Comparison of ENCODE assay signal across 23 cellular contexts in the genomic region with DNA sequence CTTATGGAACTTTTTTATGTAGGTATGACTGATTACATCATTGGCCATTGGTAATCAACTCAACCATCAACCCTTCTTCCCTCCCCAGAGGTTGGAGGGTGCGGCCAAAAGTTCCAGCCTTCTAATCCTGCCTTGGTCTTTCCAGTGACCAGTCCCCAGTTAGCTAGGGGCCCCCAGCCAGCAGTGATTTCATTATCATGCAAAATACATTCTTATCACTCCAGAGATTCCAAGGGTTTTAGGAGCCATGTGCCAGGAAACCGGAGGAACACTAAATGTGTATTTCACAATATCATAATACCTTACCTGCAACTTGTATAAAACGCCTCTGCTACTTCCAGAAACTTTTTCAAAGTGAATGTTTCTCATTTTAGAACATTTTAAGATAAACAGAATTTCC.
DNase-seq lines count a peak whose midpoint lies in the region; ATAC-seq, FAIRE-seq and TF ChIP-seq lines count a peak whose summit lies in the region.
"Had no signal": no experiment of that assay in that cellular context is flagged by ENCODE, and none has a peak within 500 bp of the region (broad histone marks: within the 10 kb centered on the region; RNA-seq: fewer than 3 reads in every experiment).

No MANE protein-coding gene starts in this region.

- no peak for DNase-seq in IMR-90
- DNase-seq in H1 (ENCODE audit: low read depth in 1 of 2, low spot score in 2 of 2) = no peak
- peak; percentile 24 for DNase-seq in neural progenitor cell (ENCODE audit: low spot score)
- no peak for DNase-seq in activated T-cell treated with anti-CD3 and anti-CD28 coated beads for 4 hours
- DNase-seq in natural killer cell treated with Interleukin-12 subunit alpha and Interleukin-12 subunit beta and Interleukin-15 and Interleukin-18, amount 100 ng/mL, for 72 hours (ENCODE audit: low spot score) = no peak
- no peak for DNase-seq in activated CD8-positive, alpha-beta T cell treated with anti-CD3 and anti-CD28 coated beads, Interleukin-2, amount 10 ng/mL, durations not matched to agents 7 days and 5 days
- DNase-seq in iPS-NIHi7 (ENCODE audit: extremely low spot score) = no peak
- DNase-seq: CD4-positive, alpha-beta T cell; COR-L47; DMS 273 treated with DMSO at 0.1 percent for 48 hours; DMS79 treated with DMSO at 0.1 percent for 48 hours; KBM-7; MM.1S; NCI-H1048; NCI-H1436 treated with DMSO at 0.1 percent for 48 hours; NCI-H2029; NCI-H226; NCI-H82; SJCRH30 had no signal

- H3K4me3 Mint-ChIP-seq in neural progenitor cell = no peak overlapping the region
- H3K4me3 Mint-ChIP-seq in natural killer cell treated with Interleukin-12 subunit alpha and Interleukin-12 subunit beta and Interleukin-15 and Interleukin-18, amount 100 ng/mL, for 72 hours = no peak overlapping the region
- H3K4me3 Mint-ChIP-seq in activated CD8-positive, alpha-beta T cell treated with anti-CD3 and anti-CD28 coated beads, Interleukin-2, amount 10 ng/mL, durations not matched to agents 7 days and 5 days = no peak overlapping the region
- H3K4me3 Mint-ChIP-seq: CD4-positive, alpha-beta T cell had no signal

- no peaks in the 10 kb centered on the region for H3K9me1 ChIP-seq in IMR-90 (ENCODE audit: insufficient read depth, low read length)

- H3K79me2 ChIP-seq in H1 (ENCODE audit: control insufficient read depth in 1 of 2, insufficient read depth in 2 of 2, low read length in 2 of 2) (no peaks in the 10 kb centered on the region), neural progenitor cell (ENCODE audit: low read depth) (no peaks in the 10 kb centered on the region)

- TF ChIP-seq RAD21 in IMR-90 (IDR thresholded peaks at IDR 0.05; ENCODE audit: low read length) = no peak
- TF ChIP-seq RAD21 in H1 (IDR thresholded peaks at IDR 0.05 in 1 of 2, conservative IDR thresholded peaks at IDR 0.05 in 1 of 2; ENCODE audit: low read depth in 2 of 2, low read length in 2 of 2) = no peak

- H2AK5ac ChIP-seq in IMR-90 (ENCODE audit: low read depth, low read length) (no peak overlapping the region), H1 (ENCODE audit: low read depth, low read length) (no peak overlapping the region)

- H3F3A ChIP-seq in neural progenitor cell (ENCODE audit: low read depth) = no peaks in the 10 kb centered on the region

- H3K27me3 Mint-ChIP-seq in neural progenitor cell (ENCODE audit: insufficient read depth, low read depth) = peaks cover 7% of the 10 kb centered on the region
- peaks cover 4 to 5% of the 10 kb centered on the region in 2 donors for H3K27me3 Mint-ChIP-seq in natural killer cell treated with Interleukin-12 subunit alpha and Interleukin-12 subunit beta and Interleukin-15 and Interleukin-18, amount 100 ng/mL, for 72 hours
- peaks cover 5% of the 10 kb centered on the region for H3K27me3 Mint-ChIP-seq in activated CD8-positive, alpha-beta T cell treated with anti-CD3 and anti-CD28 coated beads, Interleukin-2, amount 10 ng/mL, durations not matched to agents 7 days and 5 days (ENCODE audit: low read depth)

- H3K4me1 Mint-ChIP-seq in neural progenitor cell = peaks cover 5% of the 10 kb centered on the region
- no peaks in the 10 kb centered on the region for H3K4me1 Mint-ChIP-seq in natural killer cell treated with Interleukin-12 subunit alpha and Interleukin-12 subunit beta and Interleukin-15 and Interleukin-18, amount 100 ng/mL, for 72 hours (ENCODE audit: low read depth in 2 of 2)
- H3K4me1 Mint-ChIP-seq in activated CD8-positive, alpha-beta T cell treated with anti-CD3 and anti-CD28 coated beads, Interleukin-2, amount 10 ng/mL, durations not matched to agents 7 days and 5 days (ENCODE audit: low read depth) = no peaks in the 10 kb centered on the region

- H3K27me3 ChIP-seq in IMR-90 (ENCODE audit: control insufficient read depth, insufficient read depth, low read length) = peaks cover 5% of the 10 kb centered on the region
- H3K27me3 ChIP-seq in H1 (replicated peaks in 1 of 4; ENCODE audit: control insufficient read depth in 3 of 4, extremely low read depth in 1 of 4, insufficient read depth in 3 of 4, low read length in 3 of 4) = no peaks in the 10 kb centered on the region
- H3K27me3 ChIP-seq in neural progenitor cell = no peaks in the 10 kb centered on the region
- H3K27me3 ChIP-seq: BLaER1, SJCRH30 had no signal

- H4K5ac ChIP-seq in IMR-90 (ENCODE audit: low read depth, low read length) (no peak overlapping the region), H1 (ENCODE audit: insufficient read length, low read depth, low read length) (no peak overlapping the region)

- in situ Hi-C loops in IMR-90 (cut with MboI; ENCODE audit: low sequenced_read_pairs) = no loop called here

- CTCF ChIA-PET in IMR-90 (lab: Yijun Ruan, JAX) (no interaction called here), H1 (lab: Charles Lee; ENCODE audit: partially characterized antibody) (no interaction called here)
- CTCF ChIA-PET in activated CD8-positive, alpha-beta T cell treated with anti-CD3 and anti-CD28 coated beads, Interleukin-2, amount 10 ng/mL, durations not matched to agents 7 days and 5 days (lab: Charles Lee) = no interaction called here

- no peak for ATAC-seq in IMR-90 (ENCODE audit: low read depth)
- ATAC-seq in natural killer cell treated with Interleukin-12 subunit alpha and Interleukin-12 subunit beta and Interleukin-15 and Interleukin-18, amount 100 ng/mL, for 72 hours = no peak
- ATAC-seq in activated CD8-positive, alpha-beta T cell treated with anti-CD3 and anti-CD28 coated beads, Interleukin-2, amount 10 ng/mL, durations not matched to agents 7 days and 5 days = no peak

- FAIRE-seq in H1 (lab: Jason Lieb, UNC) = no peak
- FAIRE-seq: GM12892, GM18507, RCC 7860 had no signal

- H4K8ac ChIP-seq in IMR-90 (ENCODE audit: low read depth in 2 of 2, low read length in 2 of 2) (no peak overlapping the region), H1 (ENCODE audit: extremely low read depth, insufficient read depth, low read length) (no peak overlapping the region)

- H2BK15ac ChIP-seq in IMR-90 (ENCODE audit: low read depth, low read length) (no peak overlapping the region), H1 (ENCODE audit: low read length) (no peak overlapping the region)

- POLR2A ChIA-PET in IMR-90 (lab: Charles Lee; ENCODE audit: unreplicated experiment) (no interaction called here), H1 (lab: Charles Lee; ENCODE audit: partially characterized antibody) (interaction anchor here (1.2 kb wide), 1 partner anchor 29 kb away, joined by 4 read pairs; no protein-coding TSS in a partner anchor)
- POLR2A ChIA-PET in activated CD8-positive, alpha-beta T cell treated with anti-CD3 and anti-CD28 coated beads, Interleukin-2, amount 10 ng/mL, durations not matched to agents 7 days and 5 days (lab: Charles Lee) = no interaction called here

- no peak overlapping the region for H3K56ac ChIP-seq in IMR-90 (ENCODE audit: extremely low read depth, insufficient read depth, low read length)
- H3K56ac ChIP-seq in H1 (replicated peaks; ENCODE audit: insufficient read length, low read depth, low read length) = no peak overlapping the region

- no peak for TF ChIP-seq EP300 in H1 (IDR thresholded peaks at IDR 0.05; ENCODE audit: borderline replicate concordance in 1 of 2, low read depth in 2 of 2, low read length in 2 of 2)

- H3K27ac ChIP-seq in IMR-90 (ENCODE audit: insufficient read depth, low read length) (no peak overlapping the region), H1 (ENCODE audit: low read depth, low read length) (no peak overlapping the region), neural progenitor cell (no peak overlapping the region)
- H3K27ac ChIP-seq: BLaER1, SJCRH30 had no signal

- BruUV-seq in IMR-90 (replicated peaks; lab: Mats Ljungman, UMichigan) = no TSS peak

- H3K4me3 ChIP-seq in IMR-90 (ENCODE audit: insufficient read depth, low read depth, low read length) (no peak overlapping the region), H1 (ENCODE audit: extremely low read depth in 1 of 4, insufficient read depth in 2 of 4, low read depth in 3 of 4, low read length in 4 of 4) (no peak overlapping the region), neural progenitor cell (no peak overlapping the region)
- H3K4me3 ChIP-seq: BLaER1, SJCRH30 had no signal

- no peak overlapping the region for H2AFZ ChIP-seq in IMR-90 (replicated peaks; ENCODE audit: low read length, poor library complexity)
- H2AFZ ChIP-seq in H1 (ENCODE audit: low read length) = no peak overlapping the region
- H2AFZ ChIP-seq in neural progenitor cell (replicated peaks) = no peak overlapping the region

- no peaks in the 10 kb centered on the region for H3K79me1 ChIP-seq in IMR-90 (ENCODE audit: low read depth in 1 of 2, low read length in 2 of 2)
- no peaks in the 10 kb centered on the region for H3K79me1 ChIP-seq in H1 (ENCODE audit: low read depth, low read length)

- H2BK120ac ChIP-seq in IMR-90 (ENCODE audit: low read depth, low read length) (no peak overlapping the region), H1 (replicated peaks; ENCODE audit: low read depth, low read length) (no peak overlapping the region)

- peaks cover 4% of the 10 kb centered on the region for H3K36me3 Mint-ChIP-seq in neural progenitor cell
- H3K36me3 Mint-ChIP-seq in natural killer cell treated with Interleukin-12 subunit alpha and Interleukin-12 subunit beta and Interleukin-15 and Interleukin-18, amount 100 ng/mL, for 72 hours = no peaks in the 10 kb centered on the region
- no peaks in the 10 kb centered on the region for H3K36me3 Mint-ChIP-seq in activated CD8-positive, alpha-beta T cell treated with anti-CD3 and anti-CD28 coated beads, Interleukin-2, amount 10 ng/mL, durations not matched to agents 7 days and 5 days (ENCODE audit: low read depth)

- no peaks in the 10 kb centered on the region for H3K4me1 ChIP-seq in IMR-90 (ENCODE audit: control insufficient read depth, insufficient read depth, low read length)
- H3K4me1 ChIP-seq in H1 (replicated peaks in 1 of 4; ENCODE audit: control insufficient read depth in 3 of 4, insufficient read depth in 4 of 4, low read length in 3 of 4) = peaks cover 0 to 7% (median 4%) of the 10 kb centered on the region in 4 experiments; a peak in 4 of 7 replicates
- H3K4me1 ChIP-seq in neural progenitor cell = peaks cover 4% of the 10 kb centered on the region
- H3K4me1 ChIP-seq: SJCRH30 had no signal

- TF ChIP-seq POLR2A in IMR-90 (IDR thresholded peaks at IDR 0.05; ENCODE audit: low read depth, low read length) (no peak), H1 (IDR thresholded peaks at IDR 0.05; ENCODE audit: control extremely low read depth in 1 of 2, low read depth in 2 of 2, low read length in 2 of 2) (no peak)

- dilution Hi-C loops in IMR-90 (cut with HindIII; ENCODE audit: low sequenced_read_pairs, unreplicated experiment) = no loop called here

- H3K9ac ChIP-seq in IMR-90 (ENCODE audit: low read depth, low read length) (no peak overlapping the region), H1 (replicated peaks in 1 of 4; ENCODE audit: extremely low read depth in 1 of 4, low read depth in 3 of 4, low read length in 3 of 4) (no peak overlapping the region), neural progenitor cell (no peak overlapping the region)
- H3K9ac ChIP-seq: BLaER1 had no signal

- no peaks in the 10 kb centered on the region for H4K20me1 ChIP-seq in IMR-90 (ENCODE audit: insufficient read depth, low read length)
- H4K20me1 ChIP-seq in H1 (replicated peaks in 1 of 2; ENCODE audit: control insufficient read depth in 1 of 2, insufficient read depth in 2 of 2, low read length in 2 of 2) = no peaks in the 10 kb centered on the region
- no peaks in the 10 kb centered on the region for H4K20me1 ChIP-seq in neural progenitor cell (ENCODE audit: low read depth)
- H4K20me1 ChIP-seq: BLaER1 had no signal

- intact Hi-C loops in IMR-90 (cut with micrococcal nuclease) = no loop called here

- H2AK9ac ChIP-seq in IMR-90 (replicated peaks; ENCODE audit: low read depth, low read length, poor library complexity) = no peak overlapping the region

- WGBS in IMR-90 (ENCODE audit: extremely low coverage in 2 of 2, insufficient read length in 1 of 2), 2 experiments = no CpG with 5 or more reads among the region's 3 CpGs
- 84% methylated on average over 3 of the region's 3 CpGs; no CpG with 5 or more reads in 1 of the 2 experiments for WGBS in H1 (ENCODE audit: extremely low coverage in 1 of 2, insufficient coverage in 1 of 2, insufficient read length in 1 of 2, insufficient replicate concordance in 2 of 2, low coverage in 1 of 2, low lambda C conversion rate in 2 of 2, missing lambda C conversion rate in 1 of 2), 2 experiments

- H3K14ac ChIP-seq in IMR-90 (replicated peaks; ENCODE audit: low read depth, low read length) (no peak overlapping the region), H1 (ENCODE audit: insufficient read length) (no peak overlapping the region)

- H2BK20ac ChIP-seq in IMR-90 (ENCODE audit: low read depth, low read length) = no peak overlapping the region
- no peak overlapping the region for H2BK20ac ChIP-seq in H1 (ENCODE audit: low read length)

- TF ChIP-seq CTCF in IMR-90 (conservative IDR thresholded peaks at IDR 0.05; ENCODE audit: low read depth, low read length) = no peak
- no peak for TF ChIP-seq CTCF in H1 (IDR thresholded peaks at IDR 0.05; ENCODE audit: control extremely low read depth in 1 of 3, insufficient read depth in 1 of 3, low read depth in 1 of 3, low read length in 3 of 3)
- TF ChIP-seq CTCF in neural progenitor cell (IDR thresholded peaks at IDR 0.05) = no peak

- H3K9me3 ChIP-seq in IMR-90 (ENCODE audit: control insufficient read depth, insufficient read depth, low read length) = peaks cover 11% of the 10 kb centered on the region
- peaks cover 0 to 13% of the 10 kb centered on the region in 2 experiments; a peak in 1 of 4 replicates for H3K9me3 ChIP-seq in H1 (ENCODE audit: insufficient read depth in 2 of 2, low read depth in 1 of 2, low read length in 1 of 2)
- no peaks in the 10 kb centered on the region for H3K9me3 ChIP-seq in neural progenitor cell (ENCODE audit: low read depth)
- H3K9me3 ChIP-seq: SJCRH30 had no signal

- H3K18ac ChIP-seq in IMR-90 (ENCODE audit: low read depth, low read length) (no peak overlapping the region), H1 (ENCODE audit: extremely low read depth, low read length) (no peak overlapping the region)

- no peak overlapping the region for H3K23ac ChIP-seq in IMR-90 (ENCODE audit: low read depth, low read length)
- H3K23ac ChIP-seq in H1 (ENCODE audit: insufficient read length) = no peak overlapping the region

- H3K4ac ChIP-seq in IMR-90 (ENCODE audit: low read depth, low read length) = no peak overlapping the region
- no peak overlapping the region for H3K4ac ChIP-seq in H1 (replicated peaks; ENCODE audit: insufficient read length, low read depth, low read length)

- no peak overlapping the region for H2BK12ac ChIP-seq in H1 (ENCODE audit: low read depth, low read length)

- no peak overlapping the region for H2BK5ac ChIP-seq in IMR-90 (ENCODE audit: low read depth, low read length, poor library complexity, severe bottlenecking)
- H2BK5ac ChIP-seq in H1 (ENCODE audit: low read depth, low read length) = no peak overlapping the region

- H4K91ac ChIP-seq in IMR-90 (ENCODE audit: insufficient read depth, low read depth, low read length) (no peak overlapping the region), H1 (replicated peaks; ENCODE audit: insufficient read length, low read length) (no peak overlapping the region)

- no peak overlapping the region for H3K27ac Mint-ChIP-seq in neural progenitor cell
- no peak overlapping the region for H3K27ac Mint-ChIP-seq in natural killer cell treated with Interleukin-12 subunit alpha and Interleukin-12 subunit beta and Interleukin-15 and Interleukin-18, amount 100 ng/mL, for 72 hours
- no peak overlapping the region for H3K27ac Mint-ChIP-seq in activated CD8-positive, alpha-beta T cell treated with anti-CD3 and anti-CD28 coated beads, Interleukin-2, amount 10 ng/mL, durations not matched to agents 7 days and 5 days
- H3K27ac Mint-ChIP-seq: CD4-positive, alpha-beta T cell had no signal

- H3K9me3 Mint-ChIP-seq in neural progenitor cell = peaks cover 21% of the 10 kb centered on the region
- no peaks in the 10 kb centered on the region for H3K9me3 Mint-ChIP-seq in natural killer cell treated with Interleukin-12 subunit alpha and Interleukin-12 subunit beta and Interleukin-15 and Interleukin-18, amount 100 ng/mL, for 72 hours
- H3K9me3 Mint-ChIP-seq in activated CD8-positive, alpha-beta T cell treated with anti-CD3 and anti-CD28 coated beads, Interleukin-2, amount 10 ng/mL, durations not matched to agents 7 days and 5 days (ENCODE audit: insufficient read depth) = no peaks in the 10 kb centered on the region

- H3K23me2 ChIP-seq in H1 (ENCODE audit: low read depth, low read length) = no peaks in the 10 kb centered on the region

- H3K36me3 ChIP-seq in IMR-90 (ENCODE audit: control insufficient read depth, insufficient read depth, low read length) = no peaks in the 10 kb centered on the region
- H3K36me3 ChIP-seq in H1 (ENCODE audit: control insufficient read depth in 2 of 4, insufficient read depth in 4 of 4, low read length in 3 of 4) = no peaks in the 10 kb centered on the region
- H3K36me3 ChIP-seq in neural progenitor cell = no peaks in the 10 kb centered on the region
- H3K36me3 ChIP-seq: SJCRH30 had no signal

- H3K4me2 ChIP-seq in IMR-90 (ENCODE audit: low read depth, low read length) = no peak overlapping the region
- no peak overlapping the region for H3K4me2 ChIP-seq in H1 (ENCODE audit: insufficient read depth in 1 of 2, low read depth in 2 of 2, low read length in 2 of 2)
- H3K4me2 ChIP-seq in neural progenitor cell = no peak overlapping the region
- H3K4me2 ChIP-seq: BLaER1 had no signal
